8 cellular contexts compared by ENCODE assay signal in genomic region chr22:22753526-22754267, GRCh38.
DNase-seq lines count a peak whose midpoint lies in the region; ATAC-seq and TF ChIP-seq lines count a peak whose summit lies in the region.

No MANE protein-coding gene starts in this region.

- peak; percentile 84 to 85 for ATAC-seq in CD4-positive, CD25-positive, alpha-beta regulatory T cell (ENCODE audit: low read depth in 2 of 2)
- peak; percentile 91 to 97 for ATAC-seq in activated T-cell treated with anti-CD3 and anti-CD28 coated beads, Interleukin-2, amount 50 U/mL, for 4 hours
- ATAC-seq in HG02642 (IDR thresholded peaks at IDR 0.05; ENCODE audit: poor library complexity, unreplicated experiment) = no peak
- ATAC-seq in HG02981 (IDR thresholded peaks at IDR 0.05; ENCODE audit: unreplicated experiment) = no peak

- TF ChIP-seq CTCF in foreskin fibroblast (IDR thresholded peaks at IDR 0.05; ENCODE audit: low read depth, low read length) = peak; percentile 54

- H3K27me3 ChIP-seq in CD4-positive, CD25-positive, alpha-beta regulatory T cell (ENCODE audit: control insufficient read depth, insufficient read depth, low read length) = no peaks in the 10 kb centered on the region
- peaks cover 17% of the 10 kb centered on the region for H3K27me3 ChIP-seq in H7 (ENCODE audit: control insufficient read depth, insufficient read depth, low read length)

- H3K4me1 Mint-ChIP-seq in CD4-positive, CD25-positive, alpha-beta regulatory T cell = peaks cover 0 to 59% (median 36%) of the 10 kb centered on the region in 4 donors
- H3K4me1 Mint-ChIP-seq in activated T-cell treated with anti-CD3 and anti-CD28 coated beads, Interleukin-2, amount 50 U/mL, for 4 hours (ENCODE audit: low read depth) = peaks cover 44% of the 10 kb centered on the region

- H3K36me3 Mint-ChIP-seq in CD4-positive, CD25-positive, alpha-beta regulatory T cell = no peaks in the 10 kb centered on the region
- no peaks in the 10 kb centered on the region for H3K36me3 Mint-ChIP-seq in activated T-cell treated with anti-CD3 and anti-CD28 coated beads, Interleukin-2, amount 50 U/mL, for 4 hours (ENCODE audit: insufficient read depth)

- peak overlapping the region; percentile 70 for H3K4me3 ChIP-seq in CD4-positive, CD25-positive, alpha-beta regulatory T cell (ENCODE audit: low read depth, low read length)
- no peak overlapping the region for H3K4me3 ChIP-seq in H7 (ENCODE audit: insufficient read depth, low read depth, low read length)
- H3K4me3 ChIP-seq in foreskin fibroblast (ENCODE audit: low read depth in 1 of 2, low read length in 2 of 2) = no peak overlapping the region

- H3K4me1 ChIP-seq in CD4-positive, CD25-positive, alpha-beta regulatory T cell (ENCODE audit: control insufficient read depth, insufficient read depth, low read length, poor library complexity, severe bottlenecking) = peaks cover 47% of the 10 kb centered on the region

- H3K9me3 Mint-ChIP-seq in CD4-positive, CD25-positive, alpha-beta regulatory T cell = no peaks in the 10 kb centered on the region
- no peaks in the 10 kb centered on the region for H3K9me3 Mint-ChIP-seq in activated T-cell treated with anti-CD3 and anti-CD28 coated beads, Interleukin-2, amount 50 U/mL, for 4 hours

- no peaks in the 10 kb centered on the region for H3K9me3 ChIP-seq in CD4-positive, CD25-positive, alpha-beta regulatory T cell (ENCODE audit: control insufficient read depth in 2 of 2, low read length in 2 of 2)

- H3K27ac Mint-ChIP-seq in CD4-positive, CD25-positive, alpha-beta regulatory T cell = peak overlapping the region; percentile 94 to 98 (median 94)

- no peaks in the 10 kb centered on the region for H3K27me3 Mint-ChIP-seq in CD4-positive, CD25-positive, alpha-beta regulatory T cell
- no peaks in the 10 kb centered on the region for H3K27me3 Mint-ChIP-seq in activated T-cell treated with anti-CD3 and anti-CD28 coated beads, Interleukin-2, amount 50 U/mL, for 4 hours (ENCODE audit: low read depth)

- H3K27ac ChIP-seq in CD4-positive, CD25-positive, alpha-beta regulatory T cell (ENCODE audit: insufficient read depth, low read length, poor library complexity, severe bottlenecking) = peak overlapping the region; percentile 64

- peak overlapping the region in 3 of 4 donors; percentile 2 to 81 (median 26) for H3K4me3 Mint-ChIP-seq in CD4-positive, CD25-positive, alpha-beta regulatory T cell
- peak overlapping the region; percentile 48 for H3K4me3 Mint-ChIP-seq in activated T-cell treated with anti-CD3 and anti-CD28 coated beads, Interleukin-2, amount 50 U/mL, for 4 hours

- no peaks in the 10 kb centered on the region for H3K36me3 ChIP-seq in CD4-positive, CD25-positive, alpha-beta regulatory T cell (ENCODE audit: control insufficient read depth, insufficient read depth, low read length)
- H3K36me3 ChIP-seq in H7 (replicated peaks; ENCODE audit: control insufficient read depth, insufficient read depth, low read length) = no peaks in the 10 kb centered on the region

- DNase-seq in CD4-positive, CD25-positive, alpha-beta regulatory T cell = peak; percentile 67 to 79 (median 77)
- DNase-seq in H7 (peak; percentile 91), OCI-M1 (lab: John Stamatoyannopoulos, UW) (peak; percentile 88), foreskin fibroblast (peak in 1 of 2 donors; percentile 66), retina (peak; percentile 47)
- peak; percentile 69 for DNase-seq in activated T-cell treated with anti-CD3 and anti-CD28 coated beads, Interleukin-2, amount 50 U/mL, for 4 hours

Comparison
In these comparisons a context has a peak if more than half of its experiments do, and no peak if none do; other contexts are left out.
1. ATAC-seq: peak in CD4-positive, CD25-positive, alpha-beta regulatory T cell (2 of 2) and activated T-cell treated with anti-CD3 and anti-CD28 coated beads, Interleukin-2, amount 50 U/mL, for 4 hours (2 of 2); none in HG02642 (single experiment) and HG02981 (single experiment).